Comparison of ENCODE assay signal across 29 cellular contexts in the genomic region with DNA sequence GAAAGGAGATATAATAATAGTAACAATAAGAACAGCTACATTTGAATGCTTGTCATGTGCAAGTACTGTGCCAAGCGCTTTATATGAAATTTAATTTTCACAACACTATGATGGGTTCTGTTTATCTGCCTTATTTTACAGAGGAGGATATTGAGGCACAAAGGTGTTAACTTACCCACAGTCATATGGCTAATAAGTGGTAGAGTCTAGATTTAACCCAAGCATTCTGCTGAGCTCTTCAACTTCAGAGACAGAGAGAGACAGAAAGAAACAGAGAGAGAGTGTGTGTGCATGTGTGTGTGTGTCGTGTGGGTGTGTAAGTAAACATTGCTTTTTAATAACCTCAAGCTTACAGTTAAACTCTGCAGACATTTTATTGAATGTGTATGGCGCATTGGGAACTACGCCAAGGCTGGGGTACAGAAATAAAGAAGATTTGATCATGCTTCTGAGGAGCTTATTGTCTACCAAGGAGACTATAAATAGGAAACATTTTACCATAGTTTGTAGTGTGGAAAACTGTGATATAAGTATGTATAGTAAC. TPM values are rescaled to one million over a fixed set of nuclear protein-coding genes. Genes with fewer than 3 reads are reported as not detected.
DNase-seq lines count a peak whose midpoint lies in the region; TF ChIP-seq lines count a peak whose summit lies in the region.
"Had no signal": no experiment of that assay in that cellular context is flagged by ENCODE, and none has a peak within 500 bp of the region (broad histone marks: within the 10 kb centered on the region; RNA-seq: fewer than 3 reads in every experiment).

No MANE protein-coding gene starts in this region.

- intact Hi-C loops in transverse colon (cut with DNase I; ENCODE audit: low total_unique reads): no loop called here

- H3K36me3 Mint-ChIP-seq in glutamatergic neuron (ENCODE audit: unreplicated experiment): no peaks in the 10 kb centered on the region

- peaks cover 37% of the 10 kb centered on the region for H3K4me1 Mint-ChIP-seq in glutamatergic neuron (ENCODE audit: low read depth, unreplicated experiment)

- no peaks in the 10 kb centered on the region for H3K27me3 Mint-ChIP-seq in glutamatergic neuron (ENCODE audit: unreplicated experiment)
- H3K27me3 Mint-ChIP-seq: activated CD8-positive, alpha-beta memory T cell treated with anti-CD3 and anti-CD28 coated beads, Interleukin-2, amount 10 ng/mL, durations not matched to agents 7 days and 5 days had no signal

- no peak for TF ChIP-seq CTCF in glutamatergic neuron (IDR thresholded peaks at IDR 0.05; ENCODE audit: partially characterized antibody, unreplicated experiment)
- no peak for TF ChIP-seq CTCF in transverse colon (IDR thresholded peaks at IDR 0.05)

- H3K36me3 ChIP-seq in SK-N-MC (ENCODE audit: insufficient read depth, low read length): no peaks in the 10 kb centered on the region
- H3K36me3 ChIP-seq in transverse colon: no peaks in the 10 kb centered on the region
- H3K36me3 ChIP-seq: brain microvascular endothelial cell, heart left ventricle, neutrophil, right lobe of liver, uterus had no signal

- no peaks in the 10 kb centered on the region for H3K9me3 ChIP-seq in SK-N-MC (ENCODE audit: low read depth, low read length)
- no peaks in the 10 kb centered on the region for H3K9me3 ChIP-seq in transverse colon
- H3K9me3 ChIP-seq: heart left ventricle, MG63, neutrophil, right lobe of liver, uterus had no signal

- no peak for TF ChIP-seq POLR2A in transverse colon (IDR thresholded peaks at IDR 0.05)

- H3K4me1 ChIP-seq in transverse colon: peaks cover 5 to 73% (median 24%) of the 10 kb centered on the region in 4 donors
- H3K4me1 ChIP-seq: right lobe of liver, uterus had no signal

- peak overlapping the region; percentile 48; the same call in 1 of the 2 replicates for H3K27ac ChIP-seq in SK-N-MC
- peak overlapping the region in 2 of 4 donors; percentile 4 to 48 for H3K27ac ChIP-seq in transverse colon
- H3K27ac ChIP-seq: brain microvascular endothelial cell, heart left ventricle, neutrophil, right lobe of liver, uterus had no signal

- H3K4me3 Mint-ChIP-seq in glutamatergic neuron (ENCODE audit: unreplicated experiment): peak overlapping the region; percentile 40
- H3K4me3 Mint-ChIP-seq: activated CD8-positive, alpha-beta memory T cell treated with anti-CD3 and anti-CD28 coated beads, Interleukin-2, amount 10 ng/mL, durations not matched to agents 7 days and 5 days; activated T-cell treated with anti-CD3 and anti-CD28 coated beads, Interleukin-2, amount 50 U/mL, for 72 hours; stimulated activated effector memory CD8-positive, alpha-beta T cell treated with anti-CD3 and anti-CD28 coated beads, Interleukin-12 subunit alpha, Interleukin-12 subunit beta, amount 100 ng/mL, for 72 hours had no signal

- in situ Hi-C loops in transverse colon (cut with MboI; ENCODE audit: low pct_ligation_motif_present in 1 of 4, low pct_unique_long_range_greater_than_20kb in 1 of 4, low sequenced_read_pairs in 3 of 4): no loop called here

- H3K4me3 ChIP-seq in SK-N-MC (peak overlapping the region; percentile 2; the same call in 1 of the 2 replicates), transverse colon (no peak overlapping the region)
- H3K4me3 ChIP-seq: heart left ventricle, MG63, right lobe of liver, uterus had no signal

- peak overlapping the region; percentile 1 for H3K27ac Mint-ChIP-seq in glutamatergic neuron (ENCODE audit: unreplicated experiment)
- H3K27ac Mint-ChIP-seq: activated CD8-positive, alpha-beta memory T cell treated with anti-CD3 and anti-CD28 coated beads, Interleukin-2, amount 10 ng/mL, durations not matched to agents 7 days and 5 days; activated T-cell treated with anti-CD3 and anti-CD28 coated beads, Interleukin-2, amount 50 U/mL, for 72 hours had no signal

- TF ChIP-seq EP300 in transverse colon (IDR thresholded peaks at IDR 0.05; ENCODE audit: low read depth): no peak

- no peak overlapping the region for H3K9ac ChIP-seq in SK-N-MC (ENCODE audit: insufficient read length)

- DNase-seq in NCI-H748 (lab: John Stamatoyannopoulos, UW; ENCODE audit: unreplicated experiment) (peak; percentile 20), NCI-H748 treated with DMSO at 0.1 percent for 48 hours (lab: John Stamatoyannopoulos, UW) (no peak), SK-N-MC (ENCODE audit: low read depth, low spot score) (no peak), glutamatergic neuron (no peak), transverse colon (peak; percentile 65), SIG-M5 treated with dmso at 0.1 percent for 504 hours (lab: John Stamatoyannopoulos, UW; ENCODE audit: unreplicated experiment) (no peak), SHP77 treated with DMSO at 0.1 percent for 48 hours (lab: John Stamatoyannopoulos, UW) (no peak), AG08396 (ENCODE audit: low spot score) (no peak)
- DNase-seq: activated CD8-positive, alpha-beta memory T cell treated with anti-CD3 and anti-CD28 coated beads, Interleukin-2, amount 10 ng/mL, durations not matched to agents 7 days and 5 days; activated naive CD4-positive, alpha-beta T cell; activated T-cell treated with anti-CD3 and anti-CD28 coated beads, Interleukin-2, amount 50 U/mL, for 72 hours; AML-193; amniotic stem cell; brain microvascular endothelial cell; DMS53; effector memory CD4-positive, alpha-beta T cell; heart left ventricle; MG63; NCI-H1105 treated with DMSO at 0.1 percent for 48 hours; NCI-H2029; NCI-H446; OCI-M1; right lobe of liver; stimulated activated CD4-positive, alpha-beta T cell treated with anti-CD3 and anti-CD28 coated beads, Interleukin-12 subunit alpha, Interleukin-12 subunit beta, amount 100 ng/mL, for 4 hours; stimulated activated CD4-positive, alpha-beta T cell treated with anti-CD3 and anti-CD28 coated beads, Interleukin-4, amount 100 ng/mL, for 24 hours; T-helper 9 cell; uterus had no signal

- H3K27me3 ChIP-seq in transverse colon: no peaks in the 10 kb centered on the region
- H3K27me3 ChIP-seq: brain microvascular endothelial cell, heart left ventricle, MG63, neutrophil, right lobe of liver, uterus had no signal

- 63 to 76% methylated on average over 4 of the region's 4 CpGs for WGBS in transverse colon (ENCODE audit: low coverage in 1 of 2), 2 donors

- peaks cover 2% of the 10 kb centered on the region for H3K9me3 Mint-ChIP-seq in glutamatergic neuron (ENCODE audit: unreplicated experiment)
- H3K9me3 Mint-ChIP-seq: activated T-cell treated with anti-CD3 and anti-CD28 coated beads, Interleukin-2, amount 50 U/mL, for 72 hours; stimulated activated effector memory CD8-positive, alpha-beta T cell treated with anti-CD3 and anti-CD28 coated beads, Interleukin-12 subunit alpha, Interleukin-12 subunit beta, amount 100 ng/mL, for 72 hours had no signal

RNA-seq across cellular contexts. Expression of gene TBPL1, which starts 12.9 kb away (rescaled TPM):
- 156 TPM for total RNA-seq in glutamatergic neuron (ENCODE audit: unreplicated experiment)
- total RNA-seq in transverse colon: 1 to 10 TPM in 3 of 4 donors, not detected in 1; 4.8 to 10.0 (median 4.9) TPM

Comparison
In these comparisons a context has a peak if more than half of its experiments do, and no peak if none do; other contexts are left out.
1. DNase-seq: peak in NCI-H748 (single experiment) and transverse colon (single experiment); none in NCI-H748 treated with DMSO at 0.1 percent for 48 hours (single experiment), SK-N-MC (single experiment), glutamatergic neuron (single experiment), SIG-M5 treated with dmso at 0.1 percent for 504 hours (single experiment), SHP77 treated with DMSO at 0.1 percent for 48 hours (single experiment) and AG08396 (single experiment).
2. RNA of gene TBPL1, which starts 12.9 kb away (total RNA-seq): 156 TPM in glutamatergic neuron (single experiment); 4.8 to 10.0 TPM in transverse colon; every median in the first group is over 10 times any median in the second.